38 cellular contexts compared by ENCODE assay signal in the genomic region with DNA sequence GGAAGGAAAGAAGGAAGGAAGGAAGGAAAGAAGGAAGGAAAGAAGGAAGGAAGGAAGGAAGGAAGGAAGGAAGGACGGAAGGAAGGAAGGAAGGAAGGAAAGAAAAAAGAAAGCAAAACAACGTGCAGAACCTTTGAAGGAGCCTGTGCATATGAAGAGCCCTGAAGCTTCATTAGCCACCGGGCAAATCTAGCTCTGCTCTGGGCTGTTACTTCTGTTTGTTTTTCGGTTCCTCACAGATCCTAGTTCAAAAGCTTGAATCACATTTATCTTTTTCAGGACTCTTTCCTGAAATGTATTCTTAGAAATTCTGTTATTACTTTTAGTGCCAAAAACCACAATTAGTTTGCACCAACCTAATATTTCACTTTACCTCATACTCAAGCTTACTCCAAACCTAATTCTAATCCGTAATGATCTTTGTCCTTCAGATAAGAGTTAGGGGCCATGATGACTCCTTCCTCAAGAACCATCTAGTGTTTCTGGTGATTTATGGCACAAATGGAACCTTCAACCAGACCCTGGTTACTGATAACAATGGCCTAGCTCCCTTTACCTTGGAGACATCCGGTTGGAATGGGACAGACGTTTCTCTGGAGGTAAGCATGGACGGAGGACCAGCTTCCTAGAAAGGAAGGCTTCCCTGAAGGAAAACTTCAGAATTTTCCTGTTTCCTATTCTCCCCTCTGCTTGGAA. TPM values are rescaled to one million over a fixed set of nuclear protein-coding genes. Genes with fewer than 3 reads are reported as not detected.
"Had no signal": no experiment of that assay in that cellular context is flagged by ENCODE, and none has a peak within 500 bp of the region (broad histone marks: within the 10 kb centered on the region; RNA-seq: fewer than 3 reads in every experiment).

No MANE protein-coding gene starts in this region.

- H3K36me3 Mint-ChIP-seq: activated CD4-positive, alpha-beta memory T cell treated with anti-CD3 and anti-CD28 coated beads for 36 hours; activated naive CD4-positive, alpha-beta T cell treated with anti-CD3 and anti-CD28 coated beads, Interleukin-2, amount 50 U/mL, for 24 hours; activated naive CD8-positive, alpha-beta T cell treated with anti-CD3 and anti-CD28 coated beads for 36 hours had no signal

- DNase-seq: activated CD4-positive, alpha-beta memory T cell treated with anti-CD3 and anti-CD28 coated beads for 36 hours; activated CD4-positive, alpha-beta T cell treated with anti-CD3 and anti-CD28 coated beads for 36 hours; activated CD4-positive, alpha-beta T cell treated with anti-CD3 and anti-CD28 coated beads, Interleukin-2, amount 10 ng/mL, durations not matched to agents 24 days and 14 days; activated CD4-positive, CD25-positive, alpha-beta regulatory T cell; activated CD4-positive, CD25-positive, alpha-beta regulatory T cell treated with anti-CD3 and anti-CD28 coated beads, Interleukin-2, amount 50 U/mL, for 72 hours; activated CD8-positive, alpha-beta memory T cell treated with anti-CD3 and anti-CD28 coated beads, Interleukin-2, amount 50 U/mL, for 48 hours; activated gamma-delta T cell treated with Interleukin-2 at 50 U/mL for 16 hours; activated naive CD4-positive, alpha-beta T cell treated with anti-CD3 and anti-CD28 coated beads for 36 hours; activated naive CD8-positive, alpha-beta T cell treated with anti-CD3 and anti-CD28 coated beads for 36 hours; activated naive CD8-positive, alpha-beta T cell treated with anti-CD3 and anti-CD28 coated beads, Interleukin-2, amount 50 U/mL, for 24 hours; activated T-cell treated with anti-CD3 and anti-CD28 coated beads for 4 hours; activated T-cell treated with anti-CD3 and anti-CD28 coated beads, Interleukin-2, amount 50 U/mL, for 24 hours; activated T-cell treated with anti-CD3 and anti-CD28 coated beads, Interleukin-2, amount 50 U/mL, for 72 hours; adrenal gland; amygdala; aorta; body of pancreas; caudate nucleus; cortex of kidney; dermis blood vessel endothelial cell; effector CD4-positive, alpha-beta T cell; effector memory CD8-positive, alpha-beta T cell; esophagus squamous epithelium; foreskin melanocyte; heart right ventricle; T-helper 17 cell; T1000; WERI-Rb-1 had no signal

- H3K4me1 Mint-ChIP-seq: activated CD4-positive, alpha-beta T cell treated with anti-CD3 and anti-CD28 coated beads for 36 hours; activated CD4-positive, alpha-beta T cell treated with anti-CD3 and anti-CD28 coated beads, Interleukin-2, amount 10 ng/mL, durations not matched to agents 24 days and 14 days; activated naive CD4-positive, alpha-beta T cell treated with anti-CD3 and anti-CD28 coated beads, Interleukin-2, amount 50 U/mL, for 24 hours; activated naive CD8-positive, alpha-beta T cell treated with anti-CD3 and anti-CD28 coated beads for 36 hours; activated naive CD8-positive, alpha-beta T cell treated with anti-CD3 and anti-CD28 coated beads, Interleukin-2, amount 50 U/mL, for 24 hours; T-helper 17 cell had no signal

- H3K4me1 ChIP-seq: esophagus squamous epithelium had no signal

- H3K9me3 ChIP-seq: adrenal gland, body of pancreas, esophagus squamous epithelium, gastroesophageal sphincter, heart right ventricle had no signal

- H3K79me2 ChIP-seq: hepatocyte had no signal

- H3K4me3 ChIP-seq: adrenal gland, body of pancreas, esophagus squamous epithelium, gastroesophageal sphincter, heart right ventricle, hepatocyte had no signal

- H3K9me3 Mint-ChIP-seq: activated CD4-positive, alpha-beta memory T cell treated with anti-CD3 and anti-CD28 coated beads for 36 hours; activated CD4-positive, alpha-beta T cell treated with anti-CD3 and anti-CD28 coated beads, Interleukin-2, amount 10 ng/mL, durations not matched to agents 24 days and 14 days; activated naive CD4-positive, alpha-beta T cell treated with anti-CD3 and anti-CD28 coated beads for 36 hours; activated naive CD4-positive, alpha-beta T cell treated with anti-CD3 and anti-CD28 coated beads, Interleukin-2, amount 50 U/mL, for 24 hours; activated naive CD8-positive, alpha-beta T cell treated with anti-CD3 and anti-CD28 coated beads for 36 hours; activated naive CD8-positive, alpha-beta T cell treated with anti-CD3 and anti-CD28 coated beads, Interleukin-2, amount 50 U/mL, for 24 hours; activated T-cell treated with anti-CD3 and anti-CD28 coated beads, Interleukin-2, amount 50 U/mL, for 24 hours; activated T-cell treated with anti-CD3 and anti-CD28 coated beads, Interleukin-2, amount 50 U/mL, for 72 hours; effector memory CD8-positive, alpha-beta T cell; T-helper 2 cell treated with Interferon-gamma antibody and Interleukin-4, amounts not matched to agents 5 μg/mL and 100 μg/mL, for 36 hours had no signal

- H3K4me2 ChIP-seq: hepatocyte had no signal

- ATAC-seq: activated CD4-positive, alpha-beta T cell treated with anti-CD3 and anti-CD28 coated beads for 36 hours; activated naive CD8-positive, alpha-beta T cell treated with anti-CD3 and anti-CD28 coated beads, Interleukin-2, amount 50 U/mL, for 24 hours; activated T-cell treated with anti-CD3 and anti-CD28 coated beads, Interleukin-2, amount 50 U/mL, for 72 hours; body of pancreas; effector memory CD8-positive, alpha-beta T cell; gastroesophageal sphincter; heart right ventricle; T-helper 17 cell had no signal

- FAIRE-seq: colon had no signal

- H3K27me3 Mint-ChIP-seq: activated CD4-positive, alpha-beta T cell treated with anti-CD3 and anti-CD28 coated beads, Interleukin-2, amount 10 ng/mL, durations not matched to agents 24 days and 14 days had no signal

- H3K4me3 Mint-ChIP-seq: activated CD4-positive, alpha-beta memory T cell treated with anti-CD3 and anti-CD28 coated beads for 36 hours; activated CD4-positive, alpha-beta T cell treated with anti-CD3 and anti-CD28 coated beads for 36 hours; activated CD4-positive, alpha-beta T cell treated with anti-CD3 and anti-CD28 coated beads, Interleukin-2, amount 10 ng/mL, durations not matched to agents 24 days and 14 days; activated naive CD4-positive, alpha-beta T cell treated with anti-CD3 and anti-CD28 coated beads for 36 hours; activated naive CD4-positive, alpha-beta T cell treated with anti-CD3 and anti-CD28 coated beads, Interleukin-2, amount 50 U/mL, for 24 hours; activated naive CD8-positive, alpha-beta T cell treated with anti-CD3 and anti-CD28 coated beads for 36 hours; activated naive CD8-positive, alpha-beta T cell treated with anti-CD3 and anti-CD28 coated beads, Interleukin-2, amount 50 U/mL, for 24 hours; activated T-cell treated with anti-CD3 and anti-CD28 coated beads, Interleukin-2, amount 50 U/mL, for 24 hours; activated T-cell treated with anti-CD3 and anti-CD28 coated beads, Interleukin-2, amount 50 U/mL, for 72 hours; effector memory CD8-positive, alpha-beta T cell; T-helper 17 cell; T-helper 2 cell treated with Interferon-gamma antibody and Interleukin-4, amounts not matched to agents 5 μg/mL and 100 μg/mL, for 36 hours had no signal

- H3K27ac Mint-ChIP-seq: activated CD4-positive, alpha-beta memory T cell treated with anti-CD3 and anti-CD28 coated beads for 36 hours; activated CD4-positive, alpha-beta T cell treated with anti-CD3 and anti-CD28 coated beads for 36 hours; activated CD4-positive, alpha-beta T cell treated with anti-CD3 and anti-CD28 coated beads, Interleukin-2, amount 10 ng/mL, durations not matched to agents 24 days and 14 days; activated naive CD4-positive, alpha-beta T cell treated with anti-CD3 and anti-CD28 coated beads for 36 hours; activated naive CD4-positive, alpha-beta T cell treated with anti-CD3 and anti-CD28 coated beads, Interleukin-2, amount 50 U/mL, for 24 hours; activated naive CD8-positive, alpha-beta T cell treated with anti-CD3 and anti-CD28 coated beads for 36 hours; activated naive CD8-positive, alpha-beta T cell treated with anti-CD3 and anti-CD28 coated beads, Interleukin-2, amount 50 U/mL, for 24 hours; activated T-cell treated with anti-CD3 and anti-CD28 coated beads, Interleukin-2, amount 50 U/mL, for 24 hours; activated T-cell treated with anti-CD3 and anti-CD28 coated beads, Interleukin-2, amount 50 U/mL, for 72 hours; T-helper 17 cell; T-helper 2 cell treated with Interferon-gamma antibody and Interleukin-4, amounts not matched to agents 5 μg/mL and 100 μg/mL, for 36 hours had no signal

- H3K27me3 ChIP-seq: adrenal gland, body of pancreas, esophagus squamous epithelium, hepatocyte had no signal

- H3K27ac ChIP-seq: adrenal gland, body of pancreas, epithelial cell of prostate, esophagus squamous epithelium, gastroesophageal sphincter, heart right ventricle, hepatocyte, WERI-Rb-1 had no signal

- H2AFZ ChIP-seq: hepatocyte had no signal

- H3K36me3 ChIP-seq: adrenal gland, gastroesophageal sphincter, heart right ventricle, WERI-Rb-1 had no signal

RNA-seq across cellular contexts. Expression of gene A2ML1, which starts 18.7 kb away (rescaled TPM):
- total RNA-seq: activated CD4-positive, alpha-beta memory T cell treated with anti-CD3 and anti-CD28 coated beads for 36 hours; activated CD4-positive, alpha-beta T cell treated with anti-CD3 and anti-CD28 coated beads for 36 hours; activated CD4-positive, alpha-beta T cell treated with anti-CD3 and anti-CD28 coated beads, Interleukin-2, amount 10 ng/mL, durations not matched to agents 24 days and 14 days; activated naive CD4-positive, alpha-beta T cell treated with anti-CD3 and anti-CD28 coated beads for 36 hours; activated naive CD8-positive, alpha-beta T cell treated with anti-CD3 and anti-CD28 coated beads for 36 hours; activated T-cell treated with anti-CD3 and anti-CD28 coated beads, Interleukin-2, amount 50 U/mL, for 72 hours; body of pancreas; chondrocyte; dermis blood vessel endothelial cell; fibroblast of lung; fibroblast of villous mesenchyme; glomerular endothelial cell; T-helper 17 cell had no signal
- polyA plus RNA-seq: fibroblast of lung had no signal
